ENCODE assay signal across 14 cellular contexts in the genomic region with DNA sequence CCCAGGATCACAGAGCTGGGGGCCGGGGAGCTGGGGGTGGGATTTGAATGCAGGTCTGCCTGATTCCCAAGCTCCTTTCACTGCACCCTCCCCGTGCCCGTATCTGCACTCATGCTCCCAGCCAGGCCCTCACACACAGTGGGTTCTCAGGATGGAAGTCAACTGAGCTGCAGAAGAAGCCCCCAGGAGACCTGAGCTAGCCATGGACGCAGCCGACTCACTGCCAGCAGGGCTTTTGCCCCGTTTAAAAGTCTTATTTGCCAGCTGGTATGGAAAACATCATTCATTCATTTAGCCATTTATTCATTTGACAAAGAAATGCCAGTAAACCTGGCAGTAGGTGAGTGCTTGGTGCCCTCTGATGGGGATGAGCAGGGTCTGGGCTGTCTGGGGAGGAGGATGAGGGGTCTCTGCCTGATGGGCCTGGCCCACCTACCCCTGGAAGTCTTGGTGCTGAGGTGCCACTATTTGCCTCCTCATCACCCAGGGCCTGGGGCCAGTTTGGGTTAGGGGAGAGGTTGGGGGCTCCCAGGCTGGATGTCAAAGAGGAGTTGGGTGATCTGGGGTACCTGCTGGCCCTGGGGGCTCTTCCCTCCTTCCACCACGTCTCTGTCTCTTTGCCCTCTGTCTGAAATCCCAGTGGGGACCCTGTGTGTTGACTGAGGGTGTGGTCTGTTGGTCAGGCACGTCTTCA. TPM values are rescaled to one million over a fixed set of nuclear protein-coding genes. Genes with fewer than 3 reads are reported as not detected.
A peak's percentile ranks its signal among the peaks of the same experiment; 100 is the strongest.
DNase-seq lines count a peak whose midpoint lies in the region; ATAC-seq and TF ChIP-seq lines count a peak whose summit lies in the region.
"Had no signal": no experiment of that assay in that cellular context is flagged by ENCODE, and none has a peak within 500 bp of the region (broad histone marks: within the 10 kb centered on the region; RNA-seq: fewer than 3 reads in every experiment).

No MANE protein-coding gene starts in this region.

- no peaks in the 10 kb centered on the region for H3K27me3 Mint-ChIP-seq in activated naive CD4-positive, alpha-beta T cell treated with anti-CD3 and anti-CD28 coated beads, Interleukin-2, amount 50 U/mL, for 24 hours
- H3K27me3 Mint-ChIP-seq in activated T-helper 17 cell treated with anti-CD3 and anti-CD28 coated beads, Interleukin-2, amount 50 U/mL, for 72 hours = no peaks in the 10 kb centered on the region

- H3K9me3 ChIP-seq in lower lobe of right lung (no peaks in the 10 kb centered on the region), thoracic aorta (no peaks in the 10 kb centered on the region)
- H3K9me3 ChIP-seq: gastroesophageal sphincter had no signal

- H3K9me3 Mint-ChIP-seq in activated naive CD4-positive, alpha-beta T cell treated with anti-CD3 and anti-CD28 coated beads, Interleukin-2, amount 50 U/mL, for 24 hours = peaks cover 6% of the 10 kb centered on the region
- peaks cover 5% of the 10 kb centered on the region for H3K9me3 Mint-ChIP-seq in activated T-helper 17 cell treated with anti-CD3 and anti-CD28 coated beads, Interleukin-2, amount 50 U/mL, for 72 hours

- peak overlapping the region; percentile 92 for H3K27ac Mint-ChIP-seq in activated naive CD4-positive, alpha-beta T cell treated with anti-CD3 and anti-CD28 coated beads, Interleukin-2, amount 50 U/mL, for 24 hours
- H3K27ac Mint-ChIP-seq in activated T-helper 17 cell treated with anti-CD3 and anti-CD28 coated beads, Interleukin-2, amount 50 U/mL, for 72 hours = peak overlapping the region; percentile 95

- no peak for ATAC-seq in activated T-helper 17 cell treated with anti-CD3 and anti-CD28 coated beads, Interleukin-2, amount 50 U/mL, for 72 hours (replicated peaks)
- ATAC-seq in lower lobe of right lung = no peak
- ATAC-seq in thoracic aorta (ENCODE audit: insufficient number of reproducible peaks, low FRiP score, low read depth) = no peak
- ATAC-seq in GM21360 (IDR thresholded peaks at IDR 0.05; ENCODE audit: unreplicated experiment) = no peak
- no peak for ATAC-seq in GM19351 (IDR thresholded peaks at IDR 0.05; ENCODE audit: unreplicated experiment)
- ATAC-seq: gastroesophageal sphincter had no signal

- H3K4me3 ChIP-seq in lower lobe of right lung (peak overlapping the region; percentile 92), thoracic aorta (peak overlapping the region; percentile 82)

- peaks cover 18% of the 10 kb centered on the region for H3K36me3 Mint-ChIP-seq in activated naive CD4-positive, alpha-beta T cell treated with anti-CD3 and anti-CD28 coated beads, Interleukin-2, amount 50 U/mL, for 24 hours
- H3K36me3 Mint-ChIP-seq in activated T-helper 17 cell treated with anti-CD3 and anti-CD28 coated beads, Interleukin-2, amount 50 U/mL, for 72 hours (ENCODE audit: low read depth) = peaks cover 83% of the 10 kb centered on the region

- intact Hi-C loops in lower lobe of right lung (cut with DNase I) = no loop called here

- H3K27ac ChIP-seq in lower lobe of right lung (peak overlapping the region; percentile 90), thoracic aorta (no peak overlapping the region)

- no peak for TF ChIP-seq CTCF in lower lobe of right lung (IDR thresholded peaks at IDR 0.05)
- no peak for TF ChIP-seq CTCF in thoracic aorta (IDR thresholded peaks at IDR 0.05)

- H3K36me3 ChIP-seq in lower lobe of right lung (no peaks in the 10 kb centered on the region), thoracic aorta (no peaks in the 10 kb centered on the region)
- H3K36me3 ChIP-seq: gastroesophageal sphincter had no signal

- H3K4me1 ChIP-seq in lower lobe of right lung (peaks cover 74% of the 10 kb centered on the region), thoracic aorta (ENCODE audit: control insufficient read depth in 1 of 2, low read depth in 2 of 2) (peaks cover 0 to 23% of the 10 kb centered on the region in 2 donors)

- H3K27me3 ChIP-seq in lower lobe of right lung (ENCODE audit: low read depth) = no peaks in the 10 kb centered on the region
- no peaks in the 10 kb centered on the region for H3K27me3 ChIP-seq in thoracic aorta (replicated peaks; ENCODE audit: insufficient read depth)

- peaks cover 75% of the 10 kb centered on the region for H3K4me1 Mint-ChIP-seq in activated naive CD4-positive, alpha-beta T cell treated with anti-CD3 and anti-CD28 coated beads, Interleukin-2, amount 50 U/mL, for 24 hours
- H3K4me1 Mint-ChIP-seq in activated T-helper 17 cell treated with anti-CD3 and anti-CD28 coated beads, Interleukin-2, amount 50 U/mL, for 72 hours = peaks cover 34% of the 10 kb centered on the region

- no peak for DNase-seq in activated naive CD4-positive, alpha-beta T cell (lab: John Stamatoyannopoulos, UW)
- DNase-seq in lower lobe of right lung = no peak
- no peak for DNase-seq in thoracic aorta (ENCODE audit: low spot score)
- no peak for DNase-seq in NAMALWA (ENCODE audit: low spot score)
- DNase-seq: activated CD8-positive, alpha-beta memory T cell treated with anti-CD3 and anti-CD28 coated beads for 24 hours; anterior cingulate cortex; kidney glomerular epithelial cell; NCI-H2227 treated with DMSO at 0.1 percent for 48 hours had no signal

- H3K4me3 Mint-ChIP-seq in activated naive CD4-positive, alpha-beta T cell treated with anti-CD3 and anti-CD28 coated beads, Interleukin-2, amount 50 U/mL, for 24 hours = peak overlapping the region; percentile 99
- peak overlapping the region; percentile 95 for H3K4me3 Mint-ChIP-seq in activated T-helper 17 cell treated with anti-CD3 and anti-CD28 coated beads, Interleukin-2, amount 50 U/mL, for 72 hours

RNA-seq across cellular contexts. Expression of gene TNFRSF1B, which starts 2.8 kb away (rescaled TPM):
- 100 to 1,000 TPM; 291 to 379 TPM for total RNA-seq in activated T-helper 17 cell treated with anti-CD3 and anti-CD28 coated beads, Interleukin-2, amount 50 U/mL, for 72 hours
- 67.0 TPM for total RNA-seq in lower lobe of right lung
- total RNA-seq in thoracic aorta = 10 to 100 TPM; 58.7 to 59.7 TPM
- total RNA-seq: OCI-LY7 had no signal
